ENCODE assay signal across 8 cellular contexts in genomic region chr1:24289937-24290595, GRCh38. TPM values are rescaled to one million over a fixed set of nuclear protein-coding genes. Genes with fewer than 3 reads are reported as not detected.
A peak's percentile ranks its signal among the peaks of the same experiment; 100 is the strongest.
DNase-seq lines count a peak whose midpoint lies in the region; ATAC-seq, FAIRE-seq and TF ChIP-seq lines count a peak whose summit lies in the region.

No MANE protein-coding gene starts in this region.

- H3K36me3 ChIP-seq in endothelial cell of umbilical vein (ENCODE audit: control insufficient read depth in 2 of 2, extremely low read depth in 1 of 2, insufficient read depth in 2 of 2, low read length in 2 of 2) = no peaks in the 10 kb centered on the region

- FAIRE-seq in endothelial cell of umbilical vein (lab: Jason Lieb, UNC) = peak; percentile 87

- POLR2A ChIA-PET in endothelial cell of umbilical vein (lab: Charles Lee) = no interaction called here

- intact Hi-C loops in endothelial cell of umbilical vein (cut with micrococcal nuclease) = loop anchor here (2.0 kb wide), 1 partner anchor 101 kb away; no protein-coding TSS in a partner anchor

- H3K36me3 Mint-ChIP-seq in osteocyte (ENCODE audit: unreplicated experiment) = no peaks in the 10 kb centered on the region

- H3K79me2 ChIP-seq in endothelial cell of umbilical vein (ENCODE audit: control insufficient read depth, insufficient read depth, low read length) = no peaks in the 10 kb centered on the region

- H3K27ac ChIP-seq in endothelial cell of umbilical vein (ENCODE audit: insufficient read depth, low read depth, low read length) = no peak overlapping the region

- H3K9me1 ChIP-seq in endothelial cell of umbilical vein (replicated peaks; ENCODE audit: control insufficient read depth, extremely low read depth, insufficient read depth, low read length) = no peaks in the 10 kb centered on the region

- H2AFZ ChIP-seq in endothelial cell of umbilical vein (ENCODE audit: low read depth, low read length) = no peak overlapping the region

- TF ChIP-seq POLR2A in endothelial cell of umbilical vein (IDR thresholded peaks at IDR 0.05; ENCODE audit: low read depth, low read length) = no peak

- CTCF ChIA-PET in endothelial cell of umbilical vein (lab: Charles Lee) = interaction anchor here (0.8 to 1.9 kb wide), 6 partner anchors 18 to 103 kb away, joined by 3 to 6 read pairs (median 4); no protein-coding TSS in a partner anchor

- no peaks in the 10 kb centered on the region for H4K20me1 ChIP-seq in endothelial cell of umbilical vein (replicated peaks; ENCODE audit: control insufficient read depth, extremely low read depth, insufficient read depth, low read length)

- peaks cover 4% of the 10 kb centered on the region for H3K27me3 Mint-ChIP-seq in osteocyte (ENCODE audit: unreplicated experiment)

- BruUV-seq in endothelial cell of umbilical vein (replicated peaks; lab: Mats Ljungman, UMichigan) = no TSS peak

- dilution Hi-C loops in endothelial cell of umbilical vein (cut with MboI; ENCODE audit: extremely low pct_ligation_motif_present, low sequenced_read_pairs) = no loop called here

- no peaks in the 10 kb centered on the region for H3K9me3 Mint-ChIP-seq in osteocyte (ENCODE audit: unreplicated experiment)

- no peaks in the 10 kb centered on the region for H3K9me3 ChIP-seq in endothelial cell of umbilical vein (replicated peaks; ENCODE audit: control insufficient read depth, insufficient read depth, low read length)

- DNase-seq in D341Med (ENCODE audit: low spot score) = peak; percentile 88
- DNase-seq in NCI-H2196 (lab: John Stamatoyannopoulos, UW; ENCODE audit: unreplicated experiment) = peak; percentile 88
- peak; percentile 93 for DNase-seq in endothelial cell of umbilical vein (ENCODE audit: low read depth, low spot score)
- DNase-seq in osteocyte (ENCODE audit: extremely low spot score, unreplicated experiment) = peak; percentile 91
- no peak for DNase-seq in stimulated activated CD4-positive, alpha-beta T cell treated with anti-CD3 and anti-CD28 coated beads, Interleukin-2, amount 100 ng/mL, for 24 hours

- no peak overlapping the region for H3K4me3 ChIP-seq in endothelial cell of umbilical vein (replicated peaks in 1 of 3; ENCODE audit: insufficient read depth in 1 of 3, low read depth in 1 of 3, low read length in 3 of 3)

- no peaks in the 10 kb centered on the region for H3K27me3 ChIP-seq in endothelial cell of umbilical vein (ENCODE audit: control insufficient read depth in 2 of 2, insufficient read depth in 2 of 2, low read length in 2 of 2)

- H3K4me2 ChIP-seq in endothelial cell of umbilical vein (ENCODE audit: insufficient read depth, low read length) = no peak overlapping the region

- no peak overlapping the region for H3K4me3 Mint-ChIP-seq in osteocyte (ENCODE audit: unreplicated experiment)

- H3K4me1 Mint-ChIP-seq in osteocyte (ENCODE audit: unreplicated experiment) = peaks cover 31% of the 10 kb centered on the region

- TF ChIP-seq CTCF in endothelial cell of umbilical vein (IDR thresholded peaks at IDR 0.05; ENCODE audit: extremely low read depth in 1 of 2, insufficient read depth in 1 of 2, low read depth in 1 of 2, low read length in 2 of 2) (no peak), osteocyte (IDR thresholded peaks at IDR 0.05) (no peak)

- ATAC-seq in GM21717 (IDR thresholded peaks at IDR 0.05; ENCODE audit: unreplicated experiment) (no peak), HG02623 (IDR thresholded peaks at IDR 0.05; ENCODE audit: unreplicated experiment) (no peak), HG03432 (IDR thresholded peaks at IDR 0.05; ENCODE audit: unreplicated experiment) (no peak)

- peaks cover 18% of the 10 kb centered on the region for H3K4me1 ChIP-seq in endothelial cell of umbilical vein (ENCODE audit: control insufficient read depth, extremely low read depth, insufficient read depth, low read length)

- no peak overlapping the region for H3K9ac ChIP-seq in endothelial cell of umbilical vein (replicated peaks; ENCODE audit: extremely low read depth, insufficient read depth, low read length)

- peak overlapping the region; percentile 76 for H3K27ac Mint-ChIP-seq in osteocyte (ENCODE audit: unreplicated experiment)

TF ChIP-seq in endothelial cell of umbilical vein, 7 proteins besides CTCF, POLR2A, EP300 and RAD21:
- TF ChIP-seq POLR2AphosphoS5 (IDR thresholded peaks at IDR 0.05; ENCODE audit: insufficient read depth, low read depth, low read length) (peak; percentile 44), MYC (IDR thresholded peaks at IDR 0.05; ENCODE audit: low read depth, low read length) (no peak), MAX (IDR thresholded peaks at IDR 0.05; ENCODE audit: insufficient read depth, insufficient read length) (no peak), GATA2 (IDR thresholded peaks at IDR 0.05; ENCODE audit: insufficient read depth, insufficient read length, low read depth, low read length) (peak; percentile 61), FOS (IDR thresholded peaks at IDR 0.05; ENCODE audit: borderline replicate concordance, insufficient read depth, low read length) (peak; percentile 30), EZH2 (IDR thresholded peaks at IDR 0.05; ENCODE audit: borderline replicate concordance, low read depth, low read length, severe bottlenecking) (no peak), JUN (IDR thresholded peaks at IDR 0.05; ENCODE audit: borderline replicate concordance, insufficient read depth, insufficient read length, low read depth) (no peak)
TF ChIP-seq in endothelial cell of umbilical vein: peak in this region for 3.

RNA-seq across cellular contexts. Expression of gene GRHL3, which starts 29.1 kb away (rescaled TPM):
- total RNA-seq in endothelial cell of umbilical vein = not detected in 2 replicates
- not detected in 2 replicates for polyA plus RNA-seq in endothelial cell of umbilical vein
- polyA plus RNA-seq in endothelial cell of umbilical vein (2011; cell fraction: cytosol; rRNA removed) = not detected in 2 replicates
- polyA plus RNA-seq in endothelial cell of umbilical vein (2011; cell fraction: nucleus; rRNA removed) = not detected in 2 replicates
- polyA plus RNA-seq in endothelial cell of umbilical vein (2012) = not detected in 2 replicates
- polyA minus RNA-seq in endothelial cell of umbilical vein = not detected in 2 replicates
- polyA minus RNA-seq in endothelial cell of umbilical vein (2011; cell fraction: cytosol; rRNA and poly(A)+ RNA removed) = not detected
- not detected in 2 replicates for polyA minus RNA-seq in endothelial cell of umbilical vein (2011; cell fraction: nucleus; rRNA and poly(A)+ RNA removed)
- total RNA-seq in osteocyte = not detected in 2 replicates

Comparison
In these comparisons a context has a peak if more than half of its experiments do, and no peak if none do; other contexts are left out.
1. DNase-seq: peak in D341Med (single experiment), NCI-H2196 (single experiment), endothelial cell of umbilical vein (single experiment) and osteocyte (single experiment); none in stimulated activated CD4-positive, alpha-beta T cell treated with anti-CD3 and anti-CD28 coated beads, Interleukin-2, amount 100 ng/mL, for 24 hours (0 of 2).